8 cellular contexts compared by ENCODE assay signal in genomic region chr10:110498982-110499795, GRCh38. TPM values are rescaled to one million over a fixed set of nuclear protein-coding genes. Genes with fewer than 3 reads are reported as not detected.
DNase-seq lines count a peak whose midpoint lies in the region; ATAC-seq and TF ChIP-seq lines count a peak whose summit lies in the region.

No MANE protein-coding gene starts in this region.

- no peak overlapping the region for H3K27ac ChIP-seq in SK-N-MC

- no peaks in the 10 kb centered on the region for H3K27me3 ChIP-seq in kidney epithelial cell (ENCODE audit: control insufficient read depth, insufficient read depth, low read length)

- peak; percentile 54 for DNase-seq in GF-D8 (lab: John Stamatoyannopoulos, UW)
- peak; percentile 61 for DNase-seq in SK-N-MC (ENCODE audit: low read depth, low spot score)
- DNase-seq in kidney epithelial cell (ENCODE audit: low read depth) = no peak
- peak; percentile 22 for DNase-seq in stimulated activated naive CD4-positive, alpha-beta T cell treated with Interleukin-2 at 50 U/mL for 16 hours (lab: John Stamatoyannopoulos, UW)
- no peak for DNase-seq in SIG-M5 (lab: John Stamatoyannopoulos, UW)
- no peak for DNase-seq in NCI-H2171 treated with DMSO at 0.1 percent for 48 hours (lab: John Stamatoyannopoulos, UW)

- ATAC-seq in HG02588 (IDR thresholded peaks at IDR 0.05; ENCODE audit: unreplicated experiment) = peak; percentile 9

- H3K27me3 Mint-ChIP-seq in brain = peaks cover 66% of the 10 kb centered on the region

- peak in 1 of 2 experiments; percentile 19 for TF ChIP-seq CTCF in brain (conservative IDR thresholded peaks at IDR 0.05)
- TF ChIP-seq CTCF in kidney epithelial cell (IDR thresholded peaks at IDR 0.05; ENCODE audit: insufficient read depth, low read length, poor library complexity, severe bottlenecking) = peak; percentile 54

- H3K4me1 Mint-ChIP-seq in brain = peaks cover 75% of the 10 kb centered on the region

- H3K9me3 ChIP-seq in SK-N-MC (ENCODE audit: low read depth, low read length) = no peaks in the 10 kb centered on the region

- H3K27ac Mint-ChIP-seq in brain = peak overlapping the region; percentile 7 to 94 (median 83)

- peak overlapping the region; percentile 79 for H3K4me3 ChIP-seq in SK-N-MC
- H3K4me3 ChIP-seq in kidney epithelial cell (ENCODE audit: low read depth, low read length) = peak overlapping the region; percentile 64

- H3K9me3 Mint-ChIP-seq in brain = peaks cover 0 to 4% (median 0%) of the 10 kb centered on the region in 5 experiments

- no peaks in the 10 kb centered on the region for H3K36me3 Mint-ChIP-seq in brain

- H3K36me3 ChIP-seq in SK-N-MC (ENCODE audit: insufficient read depth, low read length) (no peaks in the 10 kb centered on the region), kidney epithelial cell (ENCODE audit: control insufficient read depth, insufficient read depth, low read length) (peaks cover 2% of the 10 kb centered on the region)

- H3K4me3 Mint-ChIP-seq in brain = peak overlapping the region; percentile 84 to 94 (median 91)

- no peak overlapping the region for H3K9ac ChIP-seq in SK-N-MC (ENCODE audit: insufficient read length)

RNA-seq across cellular contexts. Expression of gene DUSP5, which starts 1.5 kb away (rescaled TPM):
- 2.8 TPM for polyA plus RNA-seq in brain (ENCODE audit: insufficient read depth, low read depth, low replicate concordance)
- total RNA-seq in kidney epithelial cell = 88.4 and 103 TPM in 2 replicates

Comparison
In these comparisons a context has a peak if more than half of its experiments do, and no peak if none do; other contexts are left out.
1. DNase-seq: peak in GF-D8 (single experiment), SK-N-MC (single experiment) and stimulated activated naive CD4-positive, alpha-beta T cell treated with Interleukin-2 at 50 U/mL for 16 hours (single experiment); none in kidney epithelial cell (single experiment), SIG-M5 (single experiment) and NCI-H2171 treated with DMSO at 0.1 percent for 48 hours (single experiment).